ENCODE assay signal across 3 cellular contexts in genomic region chr19:48925890-48926289, GRCh38. TPM values are rescaled to one million over a fixed set of nuclear protein-coding genes. Genes with fewer than 3 reads are reported as not detected.
"Had no signal": no experiment of that assay in that cellular context is flagged by ENCODE, and none has a peak within 500 bp of the region (broad histone marks: within the 10 kb centered on the region; RNA-seq: fewer than 3 reads in every experiment).

No MANE protein-coding gene starts in this region.

RNA-seq across cellular contexts. Expression of gene DHDH, which starts 7.6 kb away (rescaled TPM):
- total RNA-seq: activated T-helper 2 cell treated with anti-CD3 and anti-CD28 coated beads, Interferon-gamma antibody, Interleukin-2, Interleukin-4, amounts not matched to agents 10 μg/mL and 5 μg/mL and 100 μg/mL, durations not matched to agents 14 hours and 24 hours and 36 hours; OCI-LY7 had no signal

RNA-seq across cellular contexts. Expression of gene TULP2, which starts 27.3 kb away (rescaled TPM):
- total RNA-seq: activated T-helper 2 cell treated with anti-CD3 and anti-CD28 coated beads, Interferon-gamma antibody, Interleukin-2, Interleukin-4, amounts not matched to agents 10 μg/mL and 5 μg/mL and 100 μg/mL, durations not matched to agents 14 hours and 24 hours and 36 hours; SJSA1 had no signal
